28 cellular contexts compared by ENCODE assay signal in the genomic region with DNA sequence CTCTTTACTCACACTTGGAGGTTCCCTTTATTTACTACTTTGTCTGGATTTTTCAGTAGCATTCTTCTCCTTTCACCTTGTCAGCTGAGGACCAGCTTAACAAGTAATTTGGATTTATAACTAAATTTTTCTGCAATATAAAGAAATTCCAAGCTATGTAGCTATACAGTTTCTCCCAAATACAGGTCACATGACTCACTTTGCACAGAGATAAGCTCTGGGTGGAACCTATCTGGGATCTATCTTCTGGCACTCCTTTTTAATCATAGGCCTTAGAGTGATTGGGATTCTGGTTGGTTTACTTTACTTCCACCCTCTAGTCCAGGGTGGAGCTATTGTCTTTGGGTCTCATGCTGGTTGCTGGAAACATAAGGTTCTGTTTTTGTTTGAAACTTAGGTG. TPM values are rescaled to one million over a fixed set of nuclear protein-coding genes. Genes with fewer than 3 reads are reported as not detected.
A peak's percentile ranks its signal among the peaks of the same experiment; 100 is the strongest.
DNase-seq lines count a peak whose midpoint lies in the region; ATAC-seq, FAIRE-seq and TF ChIP-seq lines count a peak whose summit lies in the region.
"Had no signal": no experiment of that assay in that cellular context is flagged by ENCODE, and none has a peak within 500 bp of the region (broad histone marks: within the 10 kb centered on the region; RNA-seq: fewer than 3 reads in every experiment).

No MANE protein-coding gene starts in this region.

- H3K4me3 ChIP-seq in neutrophil (ENCODE audit: low read depth in 1 of 2, low read length in 1 of 2) (no peak overlapping the region), kidney (ENCODE audit: low read length in 2 of 2) (no peak overlapping the region), prostate gland (no peak overlapping the region)
- H3K4me3 ChIP-seq: ascending aorta, dorsolateral prefrontal cortex, lower lobe of right lung, SJCRH30, transverse colon had no signal

- no peaks in the 10 kb centered on the region for H3K9me3 ChIP-seq in neutrophil
- H3K9me3 ChIP-seq in kidney (ENCODE audit: control insufficient read depth in 1 of 2, low read length in 2 of 2) = no peaks in the 10 kb centered on the region
- H3K9me3 ChIP-seq in prostate gland = no peaks in the 10 kb centered on the region
- H3K9me3 ChIP-seq: ascending aorta, Caco-2, lower lobe of right lung, SJCRH30, transverse colon had no signal

- peaks cover 52% of the 10 kb centered on the region for H3K4me1 Mint-ChIP-seq in activated CD4-positive, alpha-beta T cell treated with anti-CD3 and anti-CD28 coated beads for 36 hours
- peaks cover 45% of the 10 kb centered on the region for H3K4me1 Mint-ChIP-seq in activated CD8-positive, alpha-beta T cell treated with anti-CD3 and anti-CD28 coated beads, Interleukin-2, amount 10 ng/mL, durations not matched to agents 7 days and 5 days (ENCODE audit: low read depth)

- TF ChIP-seq POLR2A in GM12892 (IDR thresholded peaks at IDR 0.05; ENCODE audit: low read depth, low read length) = no peak
- no peak for TF ChIP-seq POLR2A in prostate gland (IDR thresholded peaks at IDR 0.05)

- no peak for DNase-seq in activated CD4-positive, alpha-beta T cell treated with anti-CD3 and anti-CD28 coated beads for 36 hours
- DNase-seq in activated CD4-positive, alpha-beta T cell treated with anti-CD3 and anti-CD28 coated beads, Interleukin-2, amount 50 U/mL, for 4 hours = no peak
- no peak for DNase-seq in GM12892 (ENCODE audit: insufficient read length)
- no peak for DNase-seq in activated CD8-positive, alpha-beta T cell treated with anti-CD3 and anti-CD28 coated beads, Interleukin-2, amount 10 ng/mL, durations not matched to agents 7 days and 5 days
- DNase-seq in kidney = no peak
- no peak for DNase-seq in RCC 7860 (ENCODE audit: low spot score)
- no peak for DNase-seq in prostate gland (ENCODE audit: low spot score)
- DNase-seq: activated CD4-positive, alpha-beta memory T cell treated with anti-CD3 and anti-CD28 coated beads, Interleukin-2, amount 10 ng/mL, durations not matched to agents 7 days and 5 days; activated gamma-delta T cell; activated T-cell treated with anti-CD3 and anti-CD28 coated beads, Interleukin-2, amount 50 U/mL, for 1 hour; Caco-2; caudate nucleus; DMS79 treated with DMSO at 0.1 percent for 48 hours; dorsolateral prefrontal cortex; glutamatergic neuron; kidney glomerular epithelial cell; lower lobe of right lung; NCI-H1048; NCI-H1694 treated with DMSO at 0.1 percent for 48 hours; NCI-H2171; NCI-H524; NK-92 treated with Interleukin-12 subunit alpha and Interleukin-12 subunit beta, amount 100 ng/mL, for 24 hours; SJCRH30; transverse colon; WERI-Rb-1 had no signal

- TF ChIP-seq CTCF in neutrophil (IDR thresholded peaks at IDR 0.05) = no peak
- TF ChIP-seq CTCF in kidney (IDR thresholded peaks at IDR 0.05; ENCODE audit: borderline replicate concordance, extremely low read depth, insufficient read depth) = no peak
- TF ChIP-seq CTCF in prostate gland (IDR thresholded peaks at IDR 0.05) = no peak

- H3K27ac ChIP-seq in neutrophil = peak overlapping the region; percentile 93
- no peak overlapping the region for H3K27ac ChIP-seq in kidney (ENCODE audit: low read depth in 2 of 2, low read length in 2 of 2)
- no peak overlapping the region for H3K27ac ChIP-seq in prostate gland
- H3K27ac ChIP-seq: ascending aorta, dorsolateral prefrontal cortex, lower lobe of right lung, SJCRH30, WERI-Rb-1 had no signal

- H3K4me1 ChIP-seq in neutrophil (ENCODE audit: control insufficient read depth in 1 of 2, insufficient read depth in 1 of 2, low read depth in 1 of 2, low read length in 1 of 2) (peaks cover 29 to 38% of the 10 kb centered on the region in 2 experiments), kidney (ENCODE audit: control insufficient read depth in 1 of 2, insufficient read depth in 1 of 2, low read depth in 1 of 2, low read length in 2 of 2) (no peaks in the 10 kb centered on the region), prostate gland (replicated peaks) (no peaks in the 10 kb centered on the region)
- H3K4me1 ChIP-seq: ascending aorta, lower lobe of right lung, SJCRH30, transverse colon had no signal

- no peak for ATAC-seq in activated CD4-positive, alpha-beta T cell treated with anti-CD3 and anti-CD28 coated beads for 36 hours
- no peak for ATAC-seq in activated CD8-positive, alpha-beta T cell treated with anti-CD3 and anti-CD28 coated beads, Interleukin-2, amount 10 ng/mL, durations not matched to agents 7 days and 5 days
- ATAC-seq: lower lobe of right lung had no signal

- POLR2A ChIA-PET in activated CD4-positive, alpha-beta T cell treated with anti-CD3 and anti-CD28 coated beads for 36 hours (lab: Charles Lee) = interaction anchor here (0.9 kb wide), 1 partner anchor 36 kb away, joined by 3 read pairs; no protein-coding TSS in a partner anchor
- POLR2A ChIA-PET in activated CD8-positive, alpha-beta T cell treated with anti-CD3 and anti-CD28 coated beads, Interleukin-2, amount 10 ng/mL, durations not matched to agents 7 days and 5 days (lab: Charles Lee) = interaction anchor here (0.8 to 1.2 kb wide), 2 partner anchors 30 to 35 kb away, joined by 3 to 4 read pairs; a partner anchor contains a TSS

- intact Hi-C loops in activated CD4-positive, alpha-beta T cell treated with anti-CD3 and anti-CD28 coated beads for 36 hours (cut with DNase I, micrococcal nuclease) = loop anchor here in 1 of 2 experiments (10.0 kb wide), 1 partner anchor 227 kb away; a partner anchor contains a TSS
- intact Hi-C loops in kidney (cut with DNase I) = no loop called here
- intact Hi-C loops in prostate gland (cut with DNase I) = no loop called here

- no peaks in the 10 kb centered on the region for H3K27me3 Mint-ChIP-seq in activated CD4-positive, alpha-beta T cell treated with anti-CD3 and anti-CD28 coated beads for 36 hours
- no peaks in the 10 kb centered on the region for H3K27me3 Mint-ChIP-seq in activated CD8-positive, alpha-beta T cell treated with anti-CD3 and anti-CD28 coated beads, Interleukin-2, amount 10 ng/mL, durations not matched to agents 7 days and 5 days (ENCODE audit: low read depth)

- H3K36me3 Mint-ChIP-seq in activated CD4-positive, alpha-beta T cell treated with anti-CD3 and anti-CD28 coated beads for 36 hours (ENCODE audit: low read depth) = peaks cover 2% of the 10 kb centered on the region
- H3K36me3 Mint-ChIP-seq in activated CD8-positive, alpha-beta T cell treated with anti-CD3 and anti-CD28 coated beads, Interleukin-2, amount 10 ng/mL, durations not matched to agents 7 days and 5 days (ENCODE audit: low read depth) = peaks cover 4% of the 10 kb centered on the region

- FAIRE-seq in GM12892 (lab: Jason Lieb, UNC) = peak; percentile 21
- no peak for FAIRE-seq in kidney (lab: Jason Lieb, UNC)
- FAIRE-seq in RCC 7860 (lab: Jason Lieb, UNC) = no peak
- FAIRE-seq: H54 had no signal

- H3K36me3 ChIP-seq in neutrophil = no peaks in the 10 kb centered on the region
- no peaks in the 10 kb centered on the region for H3K36me3 ChIP-seq in kidney (ENCODE audit: control insufficient read depth in 1 of 2, insufficient read depth in 2 of 2, low read length in 2 of 2)
- no peaks in the 10 kb centered on the region for H3K36me3 ChIP-seq in prostate gland
- H3K36me3 ChIP-seq: ascending aorta, lower lobe of right lung, SJCRH30, transverse colon, WERI-Rb-1 had no signal

- H3K27me3 ChIP-seq in neutrophil (no peaks in the 10 kb centered on the region), prostate gland (replicated peaks; ENCODE audit: insufficient read depth) (no peaks in the 10 kb centered on the region)
- H3K27me3 ChIP-seq: ascending aorta, SJCRH30, transverse colon had no signal

- CTCF ChIA-PET in activated CD4-positive, alpha-beta T cell treated with anti-CD3 and anti-CD28 coated beads for 36 hours (lab: Charles Lee) = no interaction called here
- CTCF ChIA-PET in activated CD8-positive, alpha-beta T cell treated with anti-CD3 and anti-CD28 coated beads, Interleukin-2, amount 10 ng/mL, durations not matched to agents 7 days and 5 days (lab: Charles Lee) = interaction anchor here (0.6 to 1.1 kb wide), 4 partner anchors 15 to 104 kb away, joined by 3 read pairs; no protein-coding TSS in a partner anchor

- peaks cover 2% of the 10 kb centered on the region for H3K9me3 Mint-ChIP-seq in activated CD4-positive, alpha-beta T cell treated with anti-CD3 and anti-CD28 coated beads for 36 hours (ENCODE audit: low read depth)
- peaks cover 3% of the 10 kb centered on the region for H3K9me3 Mint-ChIP-seq in activated CD8-positive, alpha-beta T cell treated with anti-CD3 and anti-CD28 coated beads, Interleukin-2, amount 10 ng/mL, durations not matched to agents 7 days and 5 days (ENCODE audit: insufficient read depth)
- H3K9me3 Mint-ChIP-seq: activated CD4-positive, alpha-beta memory T cell treated with anti-CD3 and anti-CD28 coated beads, Interleukin-2, amount 10 ng/mL, durations not matched to agents 7 days and 5 days had no signal

- H3K27ac Mint-ChIP-seq in activated CD4-positive, alpha-beta T cell treated with anti-CD3 and anti-CD28 coated beads for 36 hours = peak overlapping the region; percentile 60
- peak overlapping the region; percentile 74 for H3K27ac Mint-ChIP-seq in activated CD8-positive, alpha-beta T cell treated with anti-CD3 and anti-CD28 coated beads, Interleukin-2, amount 10 ng/mL, durations not matched to agents 7 days and 5 days

- no peak overlapping the region for H3K4me3 Mint-ChIP-seq in activated CD4-positive, alpha-beta T cell treated with anti-CD3 and anti-CD28 coated beads for 36 hours
- H3K4me3 Mint-ChIP-seq in activated CD8-positive, alpha-beta T cell treated with anti-CD3 and anti-CD28 coated beads, Interleukin-2, amount 10 ng/mL, durations not matched to agents 7 days and 5 days = no peak overlapping the region

- H3K9ac ChIP-seq in kidney (ENCODE audit: low read length in 2 of 2) = no peak overlapping the region

RNA-seq across cellular contexts. Expression of a gene that starts 34.9 kb away (rescaled TPM):
- total RNA-seq in activated CD4-positive, alpha-beta T cell treated with anti-CD3 and anti-CD28 coated beads for 36 hours = 10 to 100 TPM; 72.7 to 93.6 TPM
- 45.5 TPM for polyA plus RNA-seq in GM12892 (2012; ENCODE audit: missing spikeins)
- 10 to 100 TPM; 56.0 to 60.2 TPM for total RNA-seq in activated CD8-positive, alpha-beta T cell treated with anti-CD3 and anti-CD28 coated beads, Interleukin-2, amount 10 ng/mL, durations not matched to agents 7 days and 5 days
- total RNA-seq in kidney = 4.3 TPM
- polyA plus RNA-seq in kidney (ENCODE audit: insufficient read depth, low read depth, low replicate concordance) = 2.4 TPM
- total RNA-seq in prostate gland = 10 to 100 TPM; 11.0 to 12.9 TPM

Comparison
In these comparisons a context has a peak if more than half of its experiments do, and no peak if none do; other contexts are left out.
1. RNA of a gene that starts 34.9 kb away (total RNA-seq): 72.7 to 93.6 TPM in activated CD4-positive, alpha-beta T cell treated with anti-CD3 and anti-CD28 coated beads for 36 hours and 56.0 to 60.2 TPM in activated CD8-positive, alpha-beta T cell treated with anti-CD3 and anti-CD28 coated beads, Interleukin-2, amount 10 ng/mL, durations not matched to agents 7 days and 5 days; 11.0 to 12.9 TPM in prostate gland and 4.3 TPM in kidney (single experiment); every median in the first group is over 4 times any median in the second.